ENCODE assay signal across 39 cellular contexts in the genomic region with DNA sequence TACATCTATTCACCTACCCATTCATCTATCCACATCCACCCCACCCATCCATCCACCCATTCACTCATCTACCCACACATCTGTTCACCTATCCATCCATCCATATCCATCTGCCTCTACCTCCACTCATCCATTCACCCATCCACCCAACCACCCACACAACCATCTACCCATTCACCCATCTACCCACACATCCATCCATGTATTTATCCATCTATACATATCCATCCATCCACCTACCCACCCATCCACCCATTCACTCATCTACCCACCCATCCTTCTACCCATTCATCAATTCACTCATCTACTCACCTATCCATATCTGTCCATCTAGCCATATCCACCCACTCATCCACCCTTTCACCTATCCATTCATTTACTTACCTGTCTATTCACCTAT.
"Had no signal": no experiment of that assay in that cellular context is flagged by ENCODE, and none has a peak within 500 bp of the region (broad histone marks: within the 10 kb centered on the region; RNA-seq: fewer than 3 reads in every experiment).

No MANE protein-coding gene starts in this region.

- H3K27ac ChIP-seq: adrenal gland, ascending aorta, body of pancreas, brain microvascular endothelial cell, breast epithelium, cardiac muscle cell had no signal

- H3K9me3 ChIP-seq: adrenal gland had no signal

- FAIRE-seq: astrocyte, bronchial epithelial cell had no signal

- H3K4me1 ChIP-seq: adrenal gland, ascending aorta, body of pancreas, breast epithelium had no signal

- H3K9me3 Mint-ChIP-seq: activated naive CD4-positive, alpha-beta T cell treated with anti-CD3 and anti-CD28 coated beads, Interleukin-2, amount 10 ng/mL, durations not matched to agents 7 days and 5 days; activated naive CD8-positive, alpha-beta T cell treated with anti-CD3 and anti-CD28 coated beads, Interleukin-2, amount 10 ng/mL, durations not matched to agents 7 days and 5 days; activated T-helper 1 cell treated with anti-CD3 and anti-CD28 coated beads, Interleukin-12 subunit alpha, Interleukin-12 subunit beta, Interleukin-2, Interleukin-4 antibody, amounts not matched to agents 30 ng/mL and 10 ng/mL and 1 ng/mL, durations not matched to agents 14 hours and 24 hours and 36 hours; activated T-helper 2 cell treated with anti-CD3 and anti-CD28 coated beads, Interferon-gamma antibody, Interleukin-2, Interleukin-4, amounts not matched to agents 10 μg/mL and 5 μg/mL and 100 μg/mL, durations not matched to agents 14 hours and 24 hours and 36 hours had no signal

- H3K4me3 ChIP-seq: adrenal gland, ascending aorta, body of pancreas, breast epithelium, cardiac muscle cell had no signal

- DNase-seq: activated effector memory CD4-positive, alpha-beta T cell treated with anti-CD3 and anti-CD28 coated beads, Interleukin-2, amount 50 U/mL, for 16 hours; activated gamma-delta T cell; activated gamma-delta T cell treated with Interleukin-2 at 50 U/mL for 16 hours; activated naive CD4-positive, alpha-beta T cell; activated naive CD4-positive, alpha-beta T cell treated with anti-CD3 and anti-CD28 coated beads for 36 hours; activated naive CD4-positive, alpha-beta T cell treated with anti-CD3 and anti-CD28 coated beads, Interleukin-2, amount 10 ng/mL, durations not matched to agents 7 days and 5 days; activated naive CD4-positive, alpha-beta T cell treated with anti-CD3 and anti-CD28 coated beads, Interleukin-2, amount 50 U/mL, for 16 hours; activated naive CD4-positive, alpha-beta T cell treated with Interleukin-2 at 50 U/mL for 16 hours; activated naive CD8-positive, alpha-beta T cell treated with anti-CD3 and anti-CD28 coated beads for 36 hours; activated naive CD8-positive, alpha-beta T cell treated with anti-CD3 and anti-CD28 coated beads, Interleukin-2, amount 10 ng/mL, durations not matched to agents 7 days and 5 days; activated naive CD8-positive, alpha-beta T cell treated with anti-CD3 and anti-CD28 coated beads, Interleukin-2, amount 50 U/mL, for 24 hours; activated T-cell treated with anti-CD3 and anti-CD28 coated beads, Interleukin-2, amount 50 U/mL, for 1 hour; activated T-cell treated with anti-CD3 and anti-CD28 coated beads, Interleukin-2, amount 50 U/mL, for 24 hours; activated T-cell treated with anti-CD3 and anti-CD28 coated beads, Interleukin-2, amount 50 U/mL, for 4 hours; activated T-cell treated with anti-CD3 and anti-CD28 coated beads, Interleukin-2, amount 50 U/mL, for 48 hours; activated T-cell treated with anti-CD3 and anti-CD28 coated beads, Interleukin-2, amount 50 U/mL, for 72 hours; adrenal gland; amniotic stem cell; amygdala; anterior cingulate cortex; aorta; body of pancreas; brain microvascular endothelial cell; caudate nucleus; central memory CD4-positive, alpha-beta T cell; cerebellar nuclear complex had no signal

- H3K27ac Mint-ChIP-seq: activated naive CD4-positive, alpha-beta T cell treated with anti-CD3 and anti-CD28 coated beads for 36 hours; activated naive CD4-positive, alpha-beta T cell treated with anti-CD3 and anti-CD28 coated beads, Interleukin-2, amount 10 ng/mL, durations not matched to agents 7 days and 5 days; activated naive CD4-positive, alpha-beta T cell treated with anti-CD3 and anti-CD28 coated beads, Interleukin-2, amount 50 U/mL, for 24 hours; activated naive CD4-positive, alpha-beta T cell treated with anti-CD3 and anti-CD28 coated beads, Interleukin-2, amount 50 U/mL, for 72 hours; activated naive CD8-positive, alpha-beta T cell; activated naive CD8-positive, alpha-beta T cell treated with anti-CD3 and anti-CD28 coated beads for 36 hours; activated naive CD8-positive, alpha-beta T cell treated with anti-CD3 and anti-CD28 coated beads, Interleukin-2, amount 10 ng/mL, durations not matched to agents 7 days and 5 days; activated naive CD8-positive, alpha-beta T cell treated with anti-CD3 and anti-CD28 coated beads, Interleukin-2, amount 50 U/mL, for 24 hours; activated T-cell treated with anti-CD3 and anti-CD28 coated beads, Interleukin-2, amount 50 U/mL, for 24 hours; activated T-cell treated with anti-CD3 and anti-CD28 coated beads, Interleukin-2, amount 50 U/mL, for 72 hours; activated T-helper 1 cell treated with anti-CD3 and anti-CD28 coated beads, Interleukin-12 subunit alpha, Interleukin-12 subunit beta, Interleukin-2, Interleukin-4 antibody, amounts not matched to agents 30 ng/mL and 10 ng/mL and 1 ng/mL, durations not matched to agents 14 hours and 24 hours and 36 hours; activated T-helper 17 cell treated with anti-CD3 and anti-CD28 coated beads, Interleukin-2, amount 50 U/mL, for 72 hours; activated T-helper 2 cell treated with anti-CD3 and anti-CD28 coated beads, Interferon-gamma antibody, Interleukin-2, Interleukin-4, amounts not matched to agents 10 μg/mL and 5 μg/mL and 100 μg/mL, durations not matched to agents 14 hours and 24 hours and 36 hours; brain had no signal

- H3K4me3 Mint-ChIP-seq: activated naive CD4-positive, alpha-beta T cell treated with anti-CD3 and anti-CD28 coated beads for 36 hours; activated naive CD4-positive, alpha-beta T cell treated with anti-CD3 and anti-CD28 coated beads, Interleukin-2, amount 10 ng/mL, durations not matched to agents 7 days and 5 days; activated naive CD4-positive, alpha-beta T cell treated with anti-CD3 and anti-CD28 coated beads, Interleukin-2, amount 50 U/mL, for 24 hours; activated naive CD8-positive, alpha-beta T cell; activated naive CD8-positive, alpha-beta T cell treated with anti-CD3 and anti-CD28 coated beads for 36 hours; activated naive CD8-positive, alpha-beta T cell treated with anti-CD3 and anti-CD28 coated beads, Interleukin-2, amount 10 ng/mL, durations not matched to agents 7 days and 5 days; activated naive CD8-positive, alpha-beta T cell treated with anti-CD3 and anti-CD28 coated beads, Interleukin-2, amount 50 U/mL, for 24 hours; activated T-cell treated with anti-CD3 and anti-CD28 coated beads, Interleukin-2, amount 50 U/mL, for 24 hours; activated T-cell treated with anti-CD3 and anti-CD28 coated beads, Interleukin-2, amount 50 U/mL, for 4 hours; activated T-cell treated with anti-CD3 and anti-CD28 coated beads, Interleukin-2, amount 50 U/mL, for 72 hours; activated T-helper 1 cell treated with anti-CD3 and anti-CD28 coated beads, Interleukin-12 subunit alpha, Interleukin-12 subunit beta, Interleukin-2, Interleukin-4 antibody, amounts not matched to agents 30 ng/mL and 10 ng/mL and 1 ng/mL, durations not matched to agents 14 hours and 24 hours and 36 hours; activated T-helper 17 cell treated with anti-CD3 and anti-CD28 coated beads, Interleukin-2, amount 50 U/mL, for 72 hours; brain; central memory CD8-positive, alpha-beta T cell had no signal

- H3K36me3 ChIP-seq: adrenal gland, ascending aorta, brain microvascular endothelial cell, breast epithelium, cardiac muscle cell had no signal

- ATAC-seq: activated naive CD4-positive, alpha-beta T cell treated with anti-CD3 and anti-CD28 coated beads, Interleukin-2, amount 50 U/mL, for 72 hours; activated naive CD8-positive, alpha-beta T cell treated with anti-CD3 and anti-CD28 coated beads, Interleukin-2, amount 50 U/mL, for 24 hours; activated T-cell treated with anti-CD3 and anti-CD28 coated beads, Interleukin-2, amount 50 U/mL, for 4 hours; activated T-cell treated with anti-CD3 and anti-CD28 coated beads, Interleukin-2, amount 50 U/mL, for 72 hours; activated T-helper 17 cell treated with anti-CD3 and anti-CD28 coated beads, Interleukin-2, amount 50 U/mL, for 72 hours; body of pancreas had no signal

- H3K36me3 Mint-ChIP-seq: activated naive CD4-positive, alpha-beta T cell treated with anti-CD3 and anti-CD28 coated beads, Interleukin-2, amount 10 ng/mL, durations not matched to agents 7 days and 5 days; activated naive CD4-positive, alpha-beta T cell treated with anti-CD3 and anti-CD28 coated beads, Interleukin-2, amount 50 U/mL, for 24 hours; activated naive CD4-positive, alpha-beta T cell treated with anti-CD3 and anti-CD28 coated beads, Interleukin-2, amount 50 U/mL, for 72 hours; activated naive CD8-positive, alpha-beta T cell; activated naive CD8-positive, alpha-beta T cell treated with anti-CD3 and anti-CD28 coated beads for 36 hours; activated naive CD8-positive, alpha-beta T cell treated with anti-CD3 and anti-CD28 coated beads, Interleukin-2, amount 10 ng/mL, durations not matched to agents 7 days and 5 days; brain had no signal

- H3K4me1 Mint-ChIP-seq: activated naive CD4-positive, alpha-beta T cell treated with anti-CD3 and anti-CD28 coated beads, Interleukin-2, amount 10 ng/mL, durations not matched to agents 7 days and 5 days; activated naive CD4-positive, alpha-beta T cell treated with anti-CD3 and anti-CD28 coated beads, Interleukin-2, amount 50 U/mL, for 24 hours; activated naive CD8-positive, alpha-beta T cell treated with anti-CD3 and anti-CD28 coated beads for 36 hours; activated naive CD8-positive, alpha-beta T cell treated with anti-CD3 and anti-CD28 coated beads, Interleukin-2, amount 10 ng/mL, durations not matched to agents 7 days and 5 days; activated naive CD8-positive, alpha-beta T cell treated with anti-CD3 and anti-CD28 coated beads, Interleukin-2, amount 50 U/mL, for 24 hours; activated T-helper 17 cell treated with anti-CD3 and anti-CD28 coated beads, Interleukin-2, amount 50 U/mL, for 72 hours; central memory CD8-positive, alpha-beta T cell had no signal
